Comparison of ENCODE assay signal across 8 cellular contexts in genomic region chr11:113289341-113290187, GRCh38. TPM values are rescaled to one million over a fixed set of nuclear protein-coding genes. Genes with fewer than 3 reads are reported as not detected.
DNase-seq lines count a peak whose midpoint lies in the region; ATAC-seq and TF ChIP-seq lines count a peak whose summit lies in the region.

No MANE protein-coding gene starts in this region.

- H3K9me3 Mint-ChIP-seq in activated CD4-positive, alpha-beta T cell treated with anti-CD3 and anti-CD28 coated beads, Interleukin-2, amount 10 ng/mL, durations not matched to agents 7 days and 5 days = no peaks in the 10 kb centered on the region

- no peak overlapping the region for H3K4ac ChIP-seq in mesendoderm (ENCODE audit: low read depth, low read length)

- no peak overlapping the region for H3K9ac ChIP-seq in mesendoderm (ENCODE audit: low read length)

- H3K4me1 Mint-ChIP-seq in activated CD4-positive, alpha-beta T cell treated with anti-CD3 and anti-CD28 coated beads, Interleukin-2, amount 10 ng/mL, durations not matched to agents 7 days and 5 days = no peaks in the 10 kb centered on the region

- H3K27me3 Mint-ChIP-seq in activated CD4-positive, alpha-beta T cell treated with anti-CD3 and anti-CD28 coated beads, Interleukin-2, amount 10 ng/mL, durations not matched to agents 7 days and 5 days = peaks cover 2% of the 10 kb centered on the region

- H3K4me3 ChIP-seq in dorsolateral prefrontal cortex (no peak overlapping the region), mesendoderm (ENCODE audit: low read length) (no peak overlapping the region)

- H3K79me1 ChIP-seq in mesendoderm (ENCODE audit: low read length) = no peaks in the 10 kb centered on the region

- no peak overlapping the region for H4K8ac ChIP-seq in mesendoderm (ENCODE audit: low read depth, low read length)

- no peak overlapping the region for H3K27ac Mint-ChIP-seq in activated CD4-positive, alpha-beta T cell treated with anti-CD3 and anti-CD28 coated beads, Interleukin-2, amount 10 ng/mL, durations not matched to agents 7 days and 5 days

- no peak overlapping the region for H3K18ac ChIP-seq in mesendoderm (ENCODE audit: low read length)

- no peaks in the 10 kb centered on the region for H3K36me3 ChIP-seq in mesendoderm (ENCODE audit: control insufficient read depth, insufficient read depth, low read length)

- ATAC-seq in GM18858 (IDR thresholded peaks at IDR 0.05; ENCODE audit: unreplicated experiment) (peak; percentile 86), HG03045 (IDR thresholded peaks at IDR 0.05; ENCODE audit: unreplicated experiment) (peak; percentile 92)

- peaks cover 0 to 4% (median 0%) of the 10 kb centered on the region in 45 donors for H3K27me3 ChIP-seq in dorsolateral prefrontal cortex
- no peaks in the 10 kb centered on the region for H3K27me3 ChIP-seq in mesendoderm (ENCODE audit: insufficient read depth, low read length, poor library complexity)

- POLR2A ChIA-PET in activated CD4-positive, alpha-beta T cell treated with anti-CD3 and anti-CD28 coated beads, Interleukin-2, amount 10 ng/mL, durations not matched to agents 7 days and 5 days (lab: Charles Lee) = no interaction called here

- H2BK15ac ChIP-seq in mesendoderm (replicated peaks; ENCODE audit: low read depth) = no peak overlapping the region

- no peak overlapping the region for H2BK5ac ChIP-seq in mesendoderm (ENCODE audit: low read length)

- no peak overlapping the region for H2BK120ac ChIP-seq in mesendoderm (ENCODE audit: low read depth, low read length)

- H3K27ac ChIP-seq in dorsolateral prefrontal cortex (no peak overlapping the region), mesendoderm (ENCODE audit: low read depth, low read length) (no peak overlapping the region)

- H3K4me1 ChIP-seq in mesendoderm (ENCODE audit: control insufficient read depth, low read depth, low read length) = no peaks in the 10 kb centered on the region

- peak overlapping the region; percentile 45 for H3K56ac ChIP-seq in mesendoderm (ENCODE audit: low read length)

- DNase-seq in AML-193 (lab: John Stamatoyannopoulos, UW) (peak; percentile 33 to 34), NCI-H2227 (lab: John Stamatoyannopoulos, UW; ENCODE audit: unreplicated experiment) (peak; percentile 75), dorsolateral prefrontal cortex (peak; percentile 64 to 83 (median 66)), mesendoderm (peak; percentile 68)
- peak; percentile 63 for DNase-seq in activated CD4-positive, alpha-beta T cell treated with anti-CD3 and anti-CD28 coated beads, Interleukin-2, amount 10 ng/mL, durations not matched to agents 7 days and 5 days
- peak; percentile 9 to 52 for DNase-seq in stimulated activated CD8-positive, alpha-beta memory T cell treated with anti-CD3 and anti-CD28 coated beads, Interleukin-4, amount 100 ng/mL, for 1 hour (ENCODE audit: low read depth in 2 of 2, low spot score in 1 of 2)

- no peak overlapping the region for H3K23ac ChIP-seq in mesendoderm (ENCODE audit: low read length)

- H3K79me2 ChIP-seq in mesendoderm (ENCODE audit: control insufficient read depth, insufficient read depth, low read length) = no peaks in the 10 kb centered on the region

- no peaks in the 10 kb centered on the region for H3K36me3 Mint-ChIP-seq in activated CD4-positive, alpha-beta T cell treated with anti-CD3 and anti-CD28 coated beads, Interleukin-2, amount 10 ng/mL, durations not matched to agents 7 days and 5 days (ENCODE audit: low read depth)

- WGBS in mesendoderm (ENCODE audit: extremely low coverage, insufficient coverage, low lambda C conversion rate) = no CpG with 5 or more reads among the region's 13 CpGs

- intact Hi-C loops in dorsolateral prefrontal cortex (cut with DNase I) = loop anchor here (2.0 to 10.0 kb wide), 8 partner anchors 452 to 1067 kb away; no protein-coding TSS in a partner anchor

- no peak overlapping the region for H2AK5ac ChIP-seq in mesendoderm (ENCODE audit: low read length)

- H3K4me2 ChIP-seq in mesendoderm (ENCODE audit: low read length) = no peak overlapping the region

- no peak overlapping the region for H3K4me3 Mint-ChIP-seq in activated CD4-positive, alpha-beta T cell treated with anti-CD3 and anti-CD28 coated beads, Interleukin-2, amount 10 ng/mL, durations not matched to agents 7 days and 5 days

- no peak overlapping the region for H4K5ac ChIP-seq in mesendoderm (ENCODE audit: low read length)

- CTCF ChIA-PET in activated CD4-positive, alpha-beta T cell treated with anti-CD3 and anti-CD28 coated beads, Interleukin-2, amount 10 ng/mL, durations not matched to agents 7 days and 5 days (lab: Charles Lee) = interaction anchor here (0.6 to 2.8 kb wide), 10 partner anchors 9 to 1070 kb away, joined by 3 to 17 read pairs (median 4); partner anchors contain the start of gene TTC12

- peak; percentile 73 to 98 (median 89) for TF ChIP-seq CTCF in dorsolateral prefrontal cortex (IDR thresholded peaks at IDR 0.05 in 54 of 56, conservative IDR thresholded peaks at IDR 0.05 in 2 of 56; ENCODE audit: low read depth in 1 of 56, partially characterized antibody in 56 of 56)

RNA-seq across cellular contexts. Expression of gene TTC12, which starts 24.8 kb away (rescaled TPM):
- 10 to 100 TPM; 17.1 to 21.8 TPM for total RNA-seq in activated CD4-positive, alpha-beta T cell treated with anti-CD3 and anti-CD28 coated beads, Interleukin-2, amount 10 ng/mL, durations not matched to agents 7 days and 5 days
- 10 to 100 TPM in 99 of 120 experiments, 1 to 10 TPM in 21; 4.3 to 31.8 (median 14.8) TPM for total RNA-seq in dorsolateral prefrontal cortex
- 5.7 TPM for polyA plus RNA-seq in mesendoderm (2013, experiment 1 of 2)
- polyA plus RNA-seq in mesendoderm (2013, experiment 2 of 2) = 5.0 TPM
